Comparison of ENCODE assay signal across 8 cellular contexts in genomic region chr1:17059391-17060128, GRCh38. TPM values are rescaled to one million over a fixed set of nuclear protein-coding genes. Genes with fewer than 3 reads are reported as not detected.
A peak's percentile ranks its signal among the peaks of the same experiment; 100 is the strongest.
DNase-seq lines count a peak whose midpoint lies in the region; ATAC-seq and TF ChIP-seq lines count a peak whose summit lies in the region.

No MANE protein-coding gene starts in this region.

- intact Hi-C loops in CD14-positive monocyte (cut with micrococcal nuclease), result loop anchor here (1.0 to 10.0 kb wide), 7 partner anchors 15 to 343 kb away; no protein-coding TSS in a partner anchor
- intact Hi-C loops in right lobe of liver (cut with DNase I), result loop anchor here (5.0 kb wide), 3 partner anchors 68 to 278 kb away; no protein-coding TSS in a partner anchor
- intact Hi-C loops in stomach (cut with DNase I; ENCODE audit: low total_unique reads), result loop anchor here (5.0 kb wide), 1 partner anchor 178 kb away; no protein-coding TSS in a partner anchor

- peaks cover 0 to 1% (median 0%) of the 10 kb centered on the region in 3 donors for H3K27me3 Mint-ChIP-seq in CD14-positive monocyte (ENCODE audit: low read depth in 3 of 3)

- ATAC-seq in GM18909 (IDR thresholded peaks at IDR 0.05; ENCODE audit: poor library complexity, unreplicated experiment) (peak; percentile 63), right lobe of liver (peak; percentile 91 to 96 (median 92)), HG03095 (IDR thresholded peaks at IDR 0.05; ENCODE audit: unreplicated experiment) (no peak)

- peak; percentile 90 for TF ChIP-seq CTCF in CD14-positive monocyte (IDR thresholded peaks at IDR 0.05)
- TF ChIP-seq CTCF in right lobe of liver (IDR thresholded peaks at IDR 0.05), result peak; percentile 76 to 84 (median 80)
- peak in 5 of 7 experiments; percentile 51 to 64 (median 61) for TF ChIP-seq CTCF in stomach (IDR thresholded peaks at IDR 0.05)

- no peaks in the 10 kb centered on the region for H3K9me3 ChIP-seq in right lobe of liver
- no peaks in the 10 kb centered on the region for H3K9me3 ChIP-seq in stomach

- H3K4me3 ChIP-seq in right lobe of liver (no peak overlapping the region), stomach (no peak overlapping the region)

- H3K4me1 Mint-ChIP-seq in CD14-positive monocyte, result peaks cover 44% of the 10 kb centered on the region

- H3K27ac ChIP-seq in right lobe of liver (no peak overlapping the region), stomach (peak overlapping the region in 2 of 5 donors; percentile 33 to 34)

- WGBS in right lobe of liver (ENCODE audit: insufficient coverage, low coverage, low lambda C conversion rate, missing lambda C conversion rate), result 25% methylated on average over 10 of the region's 11 CpGs
- WGBS in stomach, 5 donors, result 34 to 39% (median 36%) methylated on average over 11 of the region's 11 CpGs

- H3K4me1 ChIP-seq in right lobe of liver (peaks cover 0 to 14% (median 5%) of the 10 kb centered on the region in 4 donors), stomach (peaks cover 0 to 30% (median 6%) of the 10 kb centered on the region in 4 donors)

- TF ChIP-seq POLR2A in right lobe of liver (IDR thresholded peaks at IDR 0.05) (no peak), stomach (IDR thresholded peaks at IDR 0.05) (no peak)

- peak overlapping the region; percentile 6 to 28 for H3K4me3 Mint-ChIP-seq in CD14-positive monocyte

- H3K27ac Mint-ChIP-seq in CD14-positive monocyte, result peak overlapping the region; percentile 86 to 96 (median 92)

- no peak for TF ChIP-seq EP300 in stomach (IDR thresholded peaks at IDR 0.05)

- no peaks in the 10 kb centered on the region for H3K27me3 ChIP-seq in right lobe of liver
- no peaks in the 10 kb centered on the region for H3K27me3 ChIP-seq in stomach

- peak; percentile 81 for DNase-seq in CD14-positive monocyte (ENCODE audit: low spot score)
- DNase-seq in NCI-H1105 treated with DMSO at 0.1 percent for 48 hours (lab: John Stamatoyannopoulos, UW), result peak; percentile 68
- DNase-seq in SW480 (ENCODE audit: low spot score), result peak; percentile 82
- DNase-seq in dedifferentiated amniotic fluid mesenchymal stem cell (ENCODE audit: extremely low spot score), result peak; percentile 61
- peak; percentile 81 to 87 (median 86) for DNase-seq in right lobe of liver
- DNase-seq in stomach, result peak; percentile 78

- H3K36me3 Mint-ChIP-seq in CD14-positive monocyte, result peaks cover 0 to 4% of the 10 kb centered on the region in 2 donors

- no peaks in the 10 kb centered on the region for H3K36me3 ChIP-seq in right lobe of liver
- no peaks in the 10 kb centered on the region for H3K36me3 ChIP-seq in stomach

- peaks cover 0 to 2% (median 0%) of the 10 kb centered on the region in 7 donors for H3K9me3 Mint-ChIP-seq in CD14-positive monocyte

RNA-seq across cellular contexts. Expression of gene SDHB, which starts 5.7 kb away (rescaled TPM):
- polyA plus RNA-seq in CD14-positive monocyte (100 to 1,000 TPM; 241 to 275 TPM), stomach (100 to 1,000 TPM in 2 of 3 donors, 10 to 100 TPM in 1; 91.6 to 151 (median 125) TPM)
- total RNA-seq in right lobe of liver (100 to 1,000 TPM; 139 to 244 (median 178) TPM), stomach (100 to 1,000 TPM in 3 of 5 donors, 10 to 100 TPM in 2; 42.6 to 246 (median 117) TPM)

RNA-seq across cellular contexts. Expression of gene ATP13A2, which starts 47.8 kb away (rescaled TPM):
- polyA plus RNA-seq in CD14-positive monocyte, result 10 to 100 TPM; 17.6 to 19.5 TPM
- total RNA-seq in right lobe of liver, result 10 to 100 TPM in 3 of 6 experiments, 1 to 10 TPM in 3; 5.0 to 12.5 (median 9.2) TPM
- total RNA-seq in stomach, result 100 to 1,000 TPM in 2 of 5 donors, 10 to 100 TPM in 3; 11.1 to 249 (median 42.6) TPM
- 10 to 100 TPM; 14.2 to 22.5 (median 19.9) TPM for polyA plus RNA-seq in stomach

RNA-seq across cellular contexts. Expression of gene PADI2, which starts 59.7 kb away (rescaled TPM):
- polyA plus RNA-seq in CD14-positive monocyte, result 10 to 100 TPM; 18.6 to 61.7 TPM
- total RNA-seq in right lobe of liver, result 1 to 10 TPM in 1 of 6 experiments, under 1 TPM in 5; 0.20 to 1.4 (median 0.78) TPM
- total RNA-seq in stomach, result 10 to 100 TPM in 1 of 5 donors, 1 to 10 TPM in 3, not detected in 1; 1.3 to 86.0 (median 3.9) TPM
- under 1 TPM; 0.31 to 0.50 (median 0.33) TPM for polyA plus RNA-seq in stomach
